ENCODE assay signal across 17 cellular contexts in the genomic region with DNA sequence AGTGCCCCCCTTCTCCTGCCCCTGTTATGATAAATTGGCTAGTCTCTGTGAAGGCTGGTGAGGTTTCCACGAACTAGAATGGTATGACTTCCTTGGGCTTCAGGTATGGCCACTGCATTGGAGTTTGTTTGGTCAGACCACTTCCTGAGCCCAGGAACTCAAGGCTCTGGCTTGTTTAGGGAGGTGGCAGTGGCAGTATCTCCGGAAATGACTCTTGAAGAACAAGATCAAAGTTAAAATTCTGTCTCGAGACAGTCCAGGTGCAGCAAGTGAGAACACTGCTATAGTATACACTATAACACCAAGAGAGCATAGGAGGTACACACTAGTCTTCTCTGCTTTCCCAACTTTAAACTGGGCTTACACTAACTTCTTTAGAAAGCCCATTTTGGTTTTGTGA.
"Had no signal": no experiment of that assay in that cellular context is flagged by ENCODE, and none has a peak within 500 bp of the region (broad histone marks: within the 10 kb centered on the region; RNA-seq: fewer than 3 reads in every experiment).

No MANE protein-coding gene starts in this region.

- H3K9me3 Mint-ChIP-seq: activated CD4-positive, alpha-beta T cell treated with anti-CD3 and anti-CD28 coated beads, Interleukin-2, amount 10 ng/mL, durations not matched to agents 24 days and 14 days; activated T-helper 2 cell treated with anti-CD3 and anti-CD28 coated beads, Interferon-gamma antibody, Interleukin-2, Interleukin-4, amounts not matched to agents 10 μg/mL and 5 μg/mL and 100 μg/mL, durations not matched to agents 14 hours and 24 hours and 36 hours had no signal

- H3K27me3 Mint-ChIP-seq: activated CD4-positive, alpha-beta T cell treated with anti-CD3 and anti-CD28 coated beads, Interleukin-2, amount 10 ng/mL, durations not matched to agents 24 days and 14 days; stimulated activated naive B cell treated with anti-CD40 and anti-IgM and Interleukin-4, amounts not matched to agents 10 μg/mL and 1 μg/mL and 100 μg/mL, for 72 hours; type B pancreatic cell had no signal

- H3K4me3 ChIP-seq: adrenal gland, colonic mucosa, heart left ventricle, mucosa of descending colon, spleen, suprapubic skin had no signal

- DNase-seq: activated CD4-positive, alpha-beta T cell treated with anti-CD3 and anti-CD28 coated beads, Interleukin-2, amount 10 ng/mL, durations not matched to agents 24 days and 14 days; activated CD8-positive, alpha-beta memory T cell treated with anti-CD3 and anti-CD28 coated beads, Interleukin-2, amount 50 U/mL, for 4 hours; adrenal gland; colonic mucosa; effector CD4-positive, alpha-beta T cell; heart left ventricle; islet precursor cell; mammary epithelial cell; mucosa of descending colon; spleen; stimulated activated CD4-positive, alpha-beta T cell treated with anti-CD3 and anti-CD28 coated beads, Interleukin-1b, Interleukin-23, amount 100 ng/mL, for 48 hours; stimulated activated naive B cell treated with anti-CD40 and anti-IgM and Interleukin-4, amounts not matched to agents 10 μg/mL and 1 μg/mL and 100 μg/mL, for 72 hours had no signal

- H3K27ac Mint-ChIP-seq: activated CD4-positive, alpha-beta T cell treated with anti-CD3 and anti-CD28 coated beads, Interleukin-2, amount 10 ng/mL, durations not matched to agents 24 days and 14 days; activated T-helper 2 cell treated with anti-CD3 and anti-CD28 coated beads, Interferon-gamma antibody, Interleukin-2, Interleukin-4, amounts not matched to agents 10 μg/mL and 5 μg/mL and 100 μg/mL, durations not matched to agents 14 hours and 24 hours and 36 hours; stimulated activated naive B cell treated with anti-CD40 and anti-IgM and Interleukin-4, amounts not matched to agents 10 μg/mL and 1 μg/mL and 100 μg/mL, for 72 hours; type B pancreatic cell had no signal

- H3K27ac ChIP-seq: adrenal gland, colonic mucosa, heart left ventricle, spleen, suprapubic skin had no signal

- ATAC-seq: left lobe of liver; mucosa of descending colon; sciatic nerve; stimulated activated naive B cell treated with anti-CD40 and anti-IgM and Interleukin-4, amounts not matched to agents 10 μg/mL and 1 μg/mL and 100 μg/mL, for 72 hours had no signal

- H3K4me3 Mint-ChIP-seq: activated CD4-positive, alpha-beta T cell treated with anti-CD3 and anti-CD28 coated beads, Interleukin-2, amount 10 ng/mL, durations not matched to agents 24 days and 14 days; stimulated activated naive B cell treated with anti-CD40 and anti-IgM and Interleukin-4, amounts not matched to agents 10 μg/mL and 1 μg/mL and 100 μg/mL, for 72 hours; type B pancreatic cell had no signal

- H3K36me3 ChIP-seq: adrenal gland, colonic mucosa, heart left ventricle, spleen, suprapubic skin had no signal

- H3K27me3 ChIP-seq: adrenal gland, colonic mucosa, heart left ventricle, spleen, suprapubic skin had no signal

- H3K9me3 ChIP-seq: adrenal gland, colonic mucosa, heart left ventricle, mucosa of descending colon, spleen, suprapubic skin had no signal

- H3K4me1 ChIP-seq: adrenal gland, colonic mucosa, suprapubic skin had no signal
